Comparison of ENCODE assay signal across 1 cellular context in the genomic region with DNA sequence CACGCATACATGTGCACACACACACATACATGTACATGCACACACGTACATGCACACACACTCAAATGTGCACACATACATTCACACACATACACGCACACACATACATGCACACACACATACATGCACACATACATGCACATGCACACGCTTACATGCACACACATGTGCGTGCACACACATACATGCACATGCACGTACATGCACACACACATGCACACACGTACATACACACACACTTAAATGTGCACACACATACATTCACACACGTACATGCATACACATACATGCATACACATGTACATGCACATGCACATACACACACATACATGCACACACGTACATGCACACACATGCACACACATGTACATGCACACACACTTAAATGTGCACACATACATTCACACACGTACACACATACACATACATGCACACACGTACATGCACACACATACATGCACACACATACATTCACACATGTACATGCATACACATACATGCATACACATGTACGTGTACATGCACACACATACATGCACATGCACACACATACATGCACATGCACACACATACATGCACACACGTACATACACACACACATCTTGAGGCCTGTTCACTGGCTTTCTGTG.
TF ChIP-seq lines count a peak whose summit lies in the region.

No MANE protein-coding gene starts in this region.

TF ChIP-seq in HepG2, 621 proteins besides CTCF, POLR2A, EP300 and RAD21 (continued from another document):
- TF ChIP-seq, protein P1, sequence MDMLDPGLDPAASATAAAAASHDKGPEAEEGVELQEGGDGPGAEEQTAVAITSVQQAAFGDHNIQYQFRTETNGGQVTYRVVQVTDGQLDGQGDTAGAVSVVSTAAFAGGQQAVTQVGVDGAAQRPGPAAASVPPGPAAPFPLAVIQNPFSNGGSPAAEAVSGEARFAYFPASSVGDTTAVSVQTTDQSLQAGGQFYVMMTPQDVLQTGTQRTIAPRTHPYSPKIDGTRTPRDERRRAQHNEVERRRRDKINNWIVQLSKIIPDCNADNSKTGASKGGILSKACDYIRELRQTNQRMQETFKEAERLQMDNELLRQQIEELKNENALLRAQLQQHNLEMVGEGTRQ (IDR thresholded peaks at IDR 0.05; ENCODE audit: low read depth, low read length) = peak; percentile 31; the same call in 1 of the 2 replicates
- TF ChIP-seq, protein P1 (CRISPR knock-in tag; IDR thresholded peaks at IDR 0.05; ENCODE audit: borderline replicate concordance) = no peak
- peak; percentile 60 for TF ChIP-seq ZC3H13 (CRISPR knock-in tag; IDR thresholded peaks at IDR 0.05)
- no peak for TF ChIP-seq CCDC6 (CRISPR knock-in tag; IDR thresholded peaks at IDR 0.05)
- 0 out of 2 replicates have a peak, but pooled peaks have one; percentile 57 for TF ChIP-seq REL (CRISPR knock-in tag; conservative IDR thresholded peaks at IDR 0.05)
- TF ChIP-seq ZNF318 (CRISPR knock-in tag; IDR thresholded peaks at IDR 0.05) = peak; percentile 49; the same call in 1 of the 2 replicates
- TF ChIP-seq SKIL (CRISPR knock-in tag; IDR thresholded peaks at IDR 0.05; ENCODE audit: borderline replicate concordance) = peak; percentile 26
- TF ChIP-seq FOXP1 (IDR thresholded peaks at IDR 0.05) = 0 out of 2 replicates have a peak, but pooled peaks have one; percentile 2
- TF ChIP-seq FOXP1 (CRISPR knock-in tag; IDR thresholded peaks at IDR 0.05) = no peak
- peak; percentile 73; the same call in 1 of the 2 replicates for TF ChIP-seq ZNF672 (CRISPR knock-in tag; IDR thresholded peaks at IDR 0.05)
- no peak for TF ChIP-seq EZH2 (conservative IDR thresholded peaks at IDR 0.05; ENCODE audit: low read depth, low read length)
- TF ChIP-seq HOXA9 (CRISPR knock-in tag; IDR thresholded peaks at IDR 0.05; ENCODE audit: borderline replicate concordance) = peak; percentile 69; the same call in 1 of the 2 replicates
- TF ChIP-seq ZNF660 (CRISPR knock-in tag; IDR thresholded peaks at IDR 0.05; ENCODE audit: borderline replicate concordance, low read depth) = no peak
- TF ChIP-seq BATF2 (CRISPR knock-in tag; IDR thresholded peaks at IDR 0.05) = 0 out of 2 replicates have a peak, but pooled peaks have one; percentile 48
- TF ChIP-seq ZBTB2 (CRISPR knock-in tag; IDR thresholded peaks at IDR 0.05; ENCODE audit: low read depth) = 0 out of 2 replicates have a peak, but pooled peaks have one; percentile 26
- TF ChIP-seq NONO (IDR thresholded peaks at IDR 0.05) = no peak
- TF ChIP-seq NONO (CRISPR knock-in tag; conservative IDR thresholded peaks at IDR 0.05) = peak; percentile 61
- no peak for TF ChIP-seq HMG20A (CRISPR knock-in tag; IDR thresholded peaks at IDR 0.05; ENCODE audit: borderline replicate concordance)
- no peak for TF ChIP-seq JUND (CRISPR knock-in tag; IDR thresholded peaks at IDR 0.05)
TF ChIP-seq in HepG2: peak in this region for 13.
